25 cellular contexts compared by ENCODE assay signal in the genomic region with DNA sequence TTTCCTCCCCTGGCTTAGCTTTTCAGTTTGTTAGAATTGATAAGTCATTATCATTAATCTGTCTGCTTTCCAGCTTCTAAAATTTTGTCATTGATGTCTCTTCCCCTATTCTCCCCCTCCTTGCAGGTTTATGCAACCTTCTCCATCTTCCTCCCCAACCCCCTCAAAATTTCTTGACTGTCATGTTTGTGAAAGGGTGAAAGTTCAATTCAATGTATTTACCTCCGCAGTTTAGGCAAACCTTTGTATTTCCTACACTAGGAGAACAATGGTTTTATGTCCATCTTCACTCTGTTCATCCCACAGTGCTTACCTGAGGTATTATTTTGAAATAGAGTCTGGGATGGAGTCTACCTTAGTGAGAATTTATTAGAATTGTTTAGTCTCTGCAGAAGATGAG.
"Had no signal": no experiment of that assay in that cellular context is flagged by ENCODE, and none has a peak within 500 bp of the region (broad histone marks: within the 10 kb centered on the region; RNA-seq: fewer than 3 reads in every experiment).

No MANE protein-coding gene starts in this region.

- H3K4me3 ChIP-seq: coronary artery, esophagus squamous epithelium, smooth muscle cell, suprapubic skin, transverse colon, upper lobe of right lung, uterus had no signal

- H3K36me3 ChIP-seq: esophagus squamous epithelium, neutrophil, suprapubic skin, transverse colon, upper lobe of right lung, uterus had no signal

- H3K79me2 ChIP-seq: parathyroid adenoma had no signal

- H3K9me3 Mint-ChIP-seq: effector memory CD8-positive, alpha-beta T cell; stimulated activated naive CD8-positive, alpha-beta T cell treated with anti-CD3 and anti-CD28 coated beads, Interleukin-15, amount 100 ng/mL, for 72 hours had no signal

- H3K27me3 ChIP-seq: esophagus squamous epithelium, neutrophil, suprapubic skin, transverse colon, upper lobe of right lung, uterus had no signal

- H3K36me3 Mint-ChIP-seq: naive thymus-derived CD8-positive, alpha-beta T cell had no signal

- H3K4me3 Mint-ChIP-seq: effector memory CD8-positive, alpha-beta T cell; naive thymus-derived CD8-positive, alpha-beta T cell; stimulated activated naive CD8-positive, alpha-beta T cell treated with anti-CD3 and anti-CD28 coated beads, Interleukin-15, amount 100 ng/mL, for 72 hours had no signal

- H3K27me3 Mint-ChIP-seq: effector memory CD8-positive, alpha-beta T cell; progenitor cell of endocrine pancreas had no signal

- H3K27ac ChIP-seq: coronary artery, esophagus squamous epithelium, neutrophil, parathyroid adenoma, suprapubic skin, transverse colon, upper lobe of right lung, uterus had no signal

- DNase-seq: effector memory CD8-positive, alpha-beta T cell; erythroblast; esophagus squamous epithelium; foreskin melanocyte; hypothalamus; mesenchymal stem cell; midbrain; naive thymus-derived CD8-positive, alpha-beta T cell; stimulated activated CD4-positive, alpha-beta T cell treated with anti-CD3 and anti-CD28 coated beads, Interleukin-12 subunit alpha, Interleukin-12 subunit beta, amount 100 ng/mL, for 4 hours; stimulated activated CD4-positive, alpha-beta T cell treated with anti-CD3 and anti-CD28 coated beads, Interleukin-1b, Interleukin-23, amount 100 ng/mL, for 48 hours; stimulated activated CD4-positive, alpha-beta T cell treated with anti-CD3 and anti-CD28 coated beads, Interleukin-4, amount 100 ng/mL, for 1 hour; stimulated activated CD8-positive, alpha-beta memory T cell treated with anti-CD3 and anti-CD28 coated beads, Interleukin-4, amount 100 ng/mL, for 48 hours; stimulated activated naive CD4-positive, alpha-beta T cell; stimulated activated naive CD8-positive, alpha-beta T cell treated with anti-CD3 and anti-CD28 coated beads, Interleukin-15, amount 100 ng/mL, for 72 hours; transverse colon; upper lobe of right lung; uterus had no signal

- H3K4me1 ChIP-seq: esophagus squamous epithelium, parathyroid adenoma, suprapubic skin, upper lobe of right lung, uterus had no signal

- H3K4me1 Mint-ChIP-seq: naive thymus-derived CD8-positive, alpha-beta T cell; stimulated activated naive CD8-positive, alpha-beta T cell treated with anti-CD3 and anti-CD28 coated beads, Interleukin-15, amount 100 ng/mL, for 72 hours had no signal

- H3K4me2 ChIP-seq: smooth muscle cell had no signal

- H3K27ac Mint-ChIP-seq: effector memory CD8-positive, alpha-beta T cell; naive thymus-derived CD8-positive, alpha-beta T cell; progenitor cell of endocrine pancreas; stimulated activated naive CD8-positive, alpha-beta T cell treated with anti-CD3 and anti-CD28 coated beads, Interleukin-15, amount 100 ng/mL, for 72 hours had no signal

- H2AFZ ChIP-seq: parathyroid adenoma had no signal

- H3K9me3 ChIP-seq: esophagus squamous epithelium, neutrophil, suprapubic skin, transverse colon, upper lobe of right lung, uterus had no signal

- H3K9ac ChIP-seq: parathyroid adenoma had no signal

- ATAC-seq: effector memory CD8-positive, alpha-beta T cell; left lobe of liver; naive thymus-derived CD8-positive, alpha-beta T cell; sciatic nerve; stimulated activated naive CD8-positive, alpha-beta T cell treated with anti-CD3 and anti-CD28 coated beads, Interleukin-15, amount 100 ng/mL, for 72 hours; upper lobe of right lung had no signal
